ENCODE assay signal across 13 cellular contexts in the genomic region with DNA sequence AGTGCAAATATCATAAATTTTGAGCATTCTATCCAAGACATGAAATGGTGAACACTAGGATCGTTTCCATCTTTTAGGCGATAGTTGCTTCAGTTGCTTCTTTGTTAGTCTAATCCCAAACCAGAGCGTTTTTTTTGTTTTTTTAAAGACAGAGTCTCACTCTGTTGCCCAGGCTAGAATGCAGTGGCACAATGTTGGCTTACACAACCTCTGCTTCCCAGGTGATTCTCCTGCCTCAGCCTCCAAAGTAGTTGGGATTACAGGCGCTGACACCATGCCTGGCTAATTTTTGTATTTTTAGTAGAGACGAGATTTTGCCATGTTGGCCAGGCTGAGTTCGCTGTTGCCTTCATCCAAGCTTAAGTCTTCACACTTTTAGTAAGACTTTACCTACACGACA.
A peak's percentile ranks its signal among the peaks of the same experiment; 100 is the strongest.
DNase-seq lines count a peak whose midpoint lies in the region; ATAC-seq and TF ChIP-seq lines count a peak whose summit lies in the region.
"Had no signal": no experiment of that assay in that cellular context is flagged by ENCODE, and none has a peak within 500 bp of the region (broad histone marks: within the 10 kb centered on the region; RNA-seq: fewer than 3 reads in every experiment).

No MANE protein-coding gene starts in this region.

- no peak overlapping the region for H3K9ac ChIP-seq in BLaER1 treated with 17β-estradiol and CSF1 and Interleukin-3, amounts not matched to agents 10 nM and 100 nM

- ATAC-seq in WTC11: no peak
- ATAC-seq in right lobe of liver: peak in 2 of 4 donors; percentile 18 to 24
- ATAC-seq: CD8-positive, alpha-beta T cell had no signal

- BruUV-seq in A673 (replicated peaks; lab: Mats Ljungman, UMichigan): no TSS peak

- intact Hi-C loops in right lobe of liver (cut with DNase I): no loop called here
- intact Hi-C loops in transverse colon (cut with DNase I; ENCODE audit: low total_unique reads): no loop called here
- intact Hi-C loops in A673 (cut with micrococcal nuclease; ENCODE audit: unreplicated experiment): no loop called here

- peaks cover 11 to 34% (median 29%) of the 10 kb centered on the region in 10 experiments; a peak in 19 of 20 replicates for H3K4me1 ChIP-seq in BLaER1 treated with 17β-estradiol and CSF1 and Interleukin-3, amounts not matched to agents 10 nM and 100 nM
- H3K4me1 ChIP-seq in right lobe of liver (peaks cover 0 to 15% (median 4%) of the 10 kb centered on the region in 4 donors), transverse colon (no peaks in the 10 kb centered on the region), A673 (ENCODE audit: insufficient read depth, low read length, poor library complexity, severe bottlenecking) (no peaks in the 10 kb centered on the region)

- H3K9me3 ChIP-seq in BLaER1 treated with 17β-estradiol and CSF1 and Interleukin-3, amounts not matched to agents 10 nM and 100 nM (replicated peaks in 1 of 11): 0 out of 22 replicates have a peak, but pooled peaks cover 0 to 5% (median 0%) of the 10 kb centered on the region in 11 experiments
- H3K9me3 ChIP-seq in right lobe of liver: no peaks in the 10 kb centered on the region
- no peaks in the 10 kb centered on the region for H3K9me3 ChIP-seq in transverse colon
- no peaks in the 10 kb centered on the region for H3K9me3 ChIP-seq in A673 (ENCODE audit: low read depth, low read length, poor library complexity, severe bottlenecking)

- TF ChIP-seq EP300 in transverse colon (IDR thresholded peaks at IDR 0.05; ENCODE audit: low read depth): no peak

- H3K36me3 ChIP-seq in BLaER1 treated with 17β-estradiol and CSF1 and Interleukin-3, amounts not matched to agents 10 nM and 100 nM: no peaks in the 10 kb centered on the region
- no peaks in the 10 kb centered on the region for H3K36me3 ChIP-seq in right lobe of liver
- H3K36me3 ChIP-seq in transverse colon: no peaks in the 10 kb centered on the region
- H3K36me3 ChIP-seq in A673 (ENCODE audit: insufficient read depth, low read length, poor library complexity, severe bottlenecking): no peaks in the 10 kb centered on the region

- TF ChIP-seq CTCF in WTC11 (IDR thresholded peaks at IDR 0.05) (no peak), right lobe of liver (IDR thresholded peaks at IDR 0.05) (no peak), transverse colon (IDR thresholded peaks at IDR 0.05) (no peak), A673 (conservative IDR thresholded peaks at IDR 0.05; ENCODE audit: low read depth, low read length) (no peak)

- H3K4me3 ChIP-seq in BLaER1 treated with 17β-estradiol and CSF1 and Interleukin-3, amounts not matched to agents 10 nM and 100 nM: no peak overlapping the region
- H3K4me3 ChIP-seq in right lobe of liver: no peak overlapping the region
- no peak overlapping the region for H3K4me3 ChIP-seq in transverse colon
- no peak overlapping the region for H3K4me3 ChIP-seq in A673 (ENCODE audit: low read depth, low read length, poor library complexity, severe bottlenecking)
- H3K4me3 ChIP-seq: GM12878 had no signal

- no peak overlapping the region for H3K4me3 Mint-ChIP-seq in WTC11
- H3K4me3 Mint-ChIP-seq: CD8-positive, alpha-beta T cell had no signal

- CTCF ChIA-PET in WTC11 (lab: Charles Lee): no interaction called here
- CTCF ChIA-PET in A673 (lab: Charles Lee): no interaction called here

- peak overlapping the region; percentile 100 for H3K27ac Mint-ChIP-seq in WTC11
- H3K27ac Mint-ChIP-seq: CD8-positive, alpha-beta T cell had no signal

- WGBS in right lobe of liver (ENCODE audit: insufficient coverage, low coverage, low lambda C conversion rate, missing lambda C conversion rate): 66% methylated on average over 6 of the region's 7 CpGs
- WGBS in transverse colon (ENCODE audit: low coverage in 1 of 2), 2 donors: 84 to 90% methylated on average over 3 to 7 of the region's 7 CpGs

- H3K27me3 ChIP-seq in BLaER1 treated with 17β-estradiol and CSF1 and Interleukin-3, amounts not matched to agents 10 nM and 100 nM: peaks cover 0 to 61% (median 41%) of the 10 kb centered on the region in 11 experiments; a peak in 16 of 22 replicates
- H3K27me3 ChIP-seq in right lobe of liver (no peaks in the 10 kb centered on the region), transverse colon (no peaks in the 10 kb centered on the region), A673 (replicated peaks; ENCODE audit: insufficient read depth, low read depth, low read length, poor library complexity) (no peaks in the 10 kb centered on the region)

- H3K27me3 Mint-ChIP-seq in WTC11 (ENCODE audit: low read depth): peaks cover 3% of the 10 kb centered on the region; the same call in 1 of the 2 replicates

- peaks cover 0 to 9% (median 0%) of the 10 kb centered on the region in 11 experiments; a peak in 1 of 22 replicates for H4K20me1 ChIP-seq in BLaER1 treated with 17β-estradiol and CSF1 and Interleukin-3, amounts not matched to agents 10 nM and 100 nM

- H3K4me1 Mint-ChIP-seq in WTC11: peaks cover 50% of the 10 kb centered on the region

- H3K27ac ChIP-seq in BLaER1 treated with 17β-estradiol and CSF1 and Interleukin-3, amounts not matched to agents 10 nM and 100 nM: peak overlapping the region in 2 of 11 experiments; percentile 23 to 47; a peak in 3 of 22 replicates
- H3K27ac ChIP-seq in right lobe of liver: peak overlapping the region in 2 of 3 donors; percentile 38 to 63
- H3K27ac ChIP-seq in transverse colon: no peak overlapping the region
- H3K27ac ChIP-seq in A673 (ENCODE audit: low read depth, low read length, poor library complexity, severe bottlenecking): no peak overlapping the region

- POLR2A ChIA-PET in WTC11 (lab: Charles Lee) (no interaction called here), A673 (lab: Charles Lee; ENCODE audit: low non-redundant PET) (no interaction called here)

- no peaks in the 10 kb centered on the region for H3K9me3 Mint-ChIP-seq in WTC11
- H3K9me3 Mint-ChIP-seq: CD8-positive, alpha-beta T cell had no signal

- no peak for DNase-seq in WTC11 (ENCODE audit: low spot score)
- DNase-seq in right lobe of liver: no peak
- no peak for DNase-seq in transverse colon
- DNase-seq in NCI-H748 treated with DMSO at 0.1 percent for 48 hours (lab: John Stamatoyannopoulos, UW): no peak
- no peak for DNase-seq in A673 (ENCODE audit: low spot score)
- DNase-seq: ACHN; Calu3; CD8-positive, alpha-beta T cell; DMS79 treated with DMSO at 0.1 percent for 48 hours; H7; KG1 had no signal

- H3K4me2 ChIP-seq in BLaER1 treated with 17β-estradiol and CSF1 and Interleukin-3, amounts not matched to agents 10 nM and 100 nM: peak overlapping the region in 9 of 11 experiments; percentile 62 to 77 (median 70); a peak in 18 of 22 replicates

- in situ Hi-C loops in transverse colon (cut with MboI; ENCODE audit: low pct_ligation_motif_present in 1 of 4, low pct_unique_long_range_greater_than_20kb in 1 of 4, low sequenced_read_pairs in 3 of 4): no loop called here

- TF ChIP-seq POLR2A in right lobe of liver (IDR thresholded peaks at IDR 0.05) (no peak), transverse colon (IDR thresholded peaks at IDR 0.05) (no peak)

- H3K36me3 Mint-ChIP-seq in WTC11: no peaks in the 10 kb centered on the region
- H3K36me3 Mint-ChIP-seq: CD8-positive, alpha-beta T cell had no signal

TF ChIP-seq in WTC11, 78 proteins besides CTCF, POLR2A, EP300 and RAD21:
- TF ChIP-seq ZNF121 (CRISPR knock-in tag; IDR thresholded peaks at IDR 0.05): peak; percentile 73
- TF ChIP-seq NFATC4 (CRISPR knock-in tag; IDR thresholded peaks at IDR 0.05): no peak
- TF ChIP-seq GTF2I (CRISPR knock-in tag; conservative IDR thresholded peaks at IDR 0.05): no peak
- TF ChIP-seq FOXJ3 (CRISPR knock-in tag; IDR thresholded peaks at IDR 0.05; ENCODE audit: borderline replicate concordance): no peak
- TF ChIP-seq ELF4 (CRISPR knock-in tag; IDR thresholded peaks at IDR 0.05; ENCODE audit: low read depth): no peak

Comparison
In these comparisons a context has a peak if more than half of its experiments do, and no peak if none do; other contexts are left out.
1. H3K27ac ChIP-seq: peak in right lobe of liver (2 of 3); none in transverse colon (0 of 4) and A673 (single experiment).